Comparison of ENCODE assay signal across 8 cellular contexts in genomic region chr7:158863611-158864506, GRCh38. TPM values are rescaled to one million over a fixed set of nuclear protein-coding genes. Genes with fewer than 3 reads are reported as not detected.
DNase-seq lines count a peak whose midpoint lies in the region; ATAC-seq and TF ChIP-seq lines count a peak whose summit lies in the region.

No MANE protein-coding gene starts in this region.

- peak overlapping the region; percentile 96 for H3K27ac Mint-ChIP-seq in T-helper 2 cell treated with Interferon-gamma antibody and Interleukin-4, amounts not matched to agents 5 μg/mL and 100 μg/mL, for 36 hours
- H3K27ac Mint-ChIP-seq in central memory CD8-positive, alpha-beta T cell (ENCODE audit: low read depth) = peak overlapping the region; percentile 86

- ATAC-seq in HG03571 (IDR thresholded peaks at IDR 0.05; ENCODE audit: unreplicated experiment) = peak; percentile 28
- peak; percentile 41 for ATAC-seq in central memory CD8-positive, alpha-beta T cell (replicated peaks; ENCODE audit: extremely low read depth, poor library complexity, severe bottlenecking)

- no peaks in the 10 kb centered on the region for H3K36me3 ChIP-seq in kidney epithelial cell (ENCODE audit: control insufficient read depth, insufficient read depth, low read length)

- TF ChIP-seq CTCF in kidney epithelial cell (IDR thresholded peaks at IDR 0.05; ENCODE audit: insufficient read depth, low read length, poor library complexity, severe bottlenecking) = no peak

- H3K9me3 Mint-ChIP-seq in T-helper 2 cell treated with Interferon-gamma antibody and Interleukin-4, amounts not matched to agents 5 μg/mL and 100 μg/mL, for 36 hours = no peaks in the 10 kb centered on the region
- no peaks in the 10 kb centered on the region for H3K9me3 Mint-ChIP-seq in central memory CD8-positive, alpha-beta T cell

- peak overlapping the region; percentile 85 for H3K4me3 Mint-ChIP-seq in T-helper 2 cell treated with Interferon-gamma antibody and Interleukin-4, amounts not matched to agents 5 μg/mL and 100 μg/mL, for 36 hours
- peak overlapping the region; percentile 78 for H3K4me3 Mint-ChIP-seq in central memory CD8-positive, alpha-beta T cell

- H3K4me1 Mint-ChIP-seq in T-helper 2 cell treated with Interferon-gamma antibody and Interleukin-4, amounts not matched to agents 5 μg/mL and 100 μg/mL, for 36 hours (ENCODE audit: low read depth) = peaks cover 33% of the 10 kb centered on the region
- peaks cover 35% of the 10 kb centered on the region for H3K4me1 Mint-ChIP-seq in central memory CD8-positive, alpha-beta T cell

- H3K36me3 Mint-ChIP-seq in T-helper 2 cell treated with Interferon-gamma antibody and Interleukin-4, amounts not matched to agents 5 μg/mL and 100 μg/mL, for 36 hours (ENCODE audit: low read depth) = peaks cover 5% of the 10 kb centered on the region
- H3K36me3 Mint-ChIP-seq in central memory CD8-positive, alpha-beta T cell (ENCODE audit: insufficient read depth) = peaks cover 7% of the 10 kb centered on the region

- no peaks in the 10 kb centered on the region for H3K27me3 Mint-ChIP-seq in T-helper 2 cell treated with Interferon-gamma antibody and Interleukin-4, amounts not matched to agents 5 μg/mL and 100 μg/mL, for 36 hours (ENCODE audit: low read depth)
- H3K27me3 Mint-ChIP-seq in central memory CD8-positive, alpha-beta T cell = no peaks in the 10 kb centered on the region

- no peaks in the 10 kb centered on the region for H3K27me3 ChIP-seq in kidney epithelial cell (ENCODE audit: control insufficient read depth, insufficient read depth, low read length)

- peak overlapping the region; percentile 50 for H3K4me3 ChIP-seq in kidney epithelial cell (ENCODE audit: low read depth, low read length)

- DNase-seq in AG20443 (ENCODE audit: low spot score) = peak; percentile 88
- peak; percentile 25 for DNase-seq in GM19238 (ENCODE audit: insufficient read length, low spot score)
- DNase-seq in T-helper 2 cell treated with Interferon-gamma antibody and Interleukin-4, amounts not matched to agents 5 μg/mL and 100 μg/mL, for 36 hours (ENCODE audit: low spot score) = peak; percentile 53
- no peak for DNase-seq in central memory CD8-positive, alpha-beta T cell (ENCODE audit: low spot score in 2 of 2)
- peak; percentile 45 for DNase-seq in kidney epithelial cell (ENCODE audit: low read depth)
- DNase-seq in stimulated activated CD4-positive, alpha-beta T cell treated with anti-CD3 and anti-CD28 coated beads, Interleukin-15, amount 100 ng/mL, for 48 hours (ENCODE audit: low read depth in 2 of 2) = peak; percentile 27 to 41
- DNase-seq in NCI-H1092 (lab: John Stamatoyannopoulos, UW) = no peak

RNA-seq across cellular contexts. Expression of gene DYNC2I1, which starts 7.5 kb away (rescaled TPM):
- 6.8 and 7.2 TPM in 2 replicates for total RNA-seq in kidney epithelial cell

RNA-seq across cellular contexts. Expression of gene ESYT2, which starts 34.5 kb away (rescaled TPM):
- total RNA-seq in kidney epithelial cell = 53.1 and 54.1 TPM in 2 replicates

Comparison
In these comparisons a context has a peak if more than half of its experiments do, and no peak if none do; other contexts are left out.
1. DNase-seq: peak in AG20443 (single experiment), GM19238 (single experiment), T-helper 2 cell treated with Interferon-gamma antibody and Interleukin-4, amounts not matched to agents 5 μg/mL and 100 μg/mL, for 36 hours (single experiment), kidney epithelial cell (single experiment) and stimulated activated CD4-positive, alpha-beta T cell treated with anti-CD3 and anti-CD28 coated beads, Interleukin-15, amount 100 ng/mL, for 48 hours (2 of 2); none in central memory CD8-positive, alpha-beta T cell (0 of 2) and NCI-H1092 (single experiment).